11 cellular contexts compared by ENCODE assay signal in genomic region chr2:128236491-128237035, GRCh38.
DNase-seq lines count a peak whose midpoint lies in the region; ATAC-seq, FAIRE-seq and TF ChIP-seq lines count a peak whose summit lies in the region.
"Had no signal": no experiment of that assay in that cellular context is flagged by ENCODE, and none has a peak within 500 bp of the region (broad histone marks: within the 10 kb centered on the region; RNA-seq: fewer than 3 reads in every experiment).

No MANE protein-coding gene starts in this region.

- no peaks in the 10 kb centered on the region for H3K36me3 Mint-ChIP-seq in MCF 10A (ENCODE audit: insufficient read depth, unreplicated experiment)
- H3K36me3 Mint-ChIP-seq in activated T-helper 2 cell treated with anti-CD3 and anti-CD28 coated beads, Interferon-gamma antibody, Interleukin-2, Interleukin-4, amounts not matched to agents 10 μg/mL and 5 μg/mL and 100 μg/mL, durations not matched to agents 14 hours and 24 hours and 36 hours (ENCODE audit: low read depth), result no peaks in the 10 kb centered on the region

- no peaks in the 10 kb centered on the region for H3K9me3 Mint-ChIP-seq in MCF 10A (ENCODE audit: unreplicated experiment)
- no peaks in the 10 kb centered on the region for H3K9me3 Mint-ChIP-seq in activated T-helper 2 cell treated with anti-CD3 and anti-CD28 coated beads, Interferon-gamma antibody, Interleukin-2, Interleukin-4, amounts not matched to agents 10 μg/mL and 5 μg/mL and 100 μg/mL, durations not matched to agents 14 hours and 24 hours and 36 hours

- no peak for TF ChIP-seq POLR2A in breast epithelium (IDR thresholded peaks at IDR 0.05)
- TF ChIP-seq POLR2A in K562 (conservative IDR thresholded peaks at IDR 0.05), result no peak

- no peak for TF ChIP-seq CTCF in MCF 10A (IDR thresholded peaks at IDR 0.05; ENCODE audit: unreplicated experiment)
- TF ChIP-seq CTCF in breast epithelium (IDR thresholded peaks at IDR 0.05), result no peak
- no peak for TF ChIP-seq CTCF in K562 (IDR thresholded peaks at IDR 0.05 in 2 of 3, conservative IDR thresholded peaks at IDR 0.05 in 1 of 3; ENCODE audit: insufficient read depth in 2 of 3, low read depth in 1 of 3, low read length in 3 of 3)

- H3K27ac Mint-ChIP-seq in MCF 10A (ENCODE audit: low read depth, unreplicated experiment), result no peak overlapping the region
- no peak overlapping the region for H3K27ac Mint-ChIP-seq in activated T-helper 2 cell treated with anti-CD3 and anti-CD28 coated beads, Interferon-gamma antibody, Interleukin-2, Interleukin-4, amounts not matched to agents 10 μg/mL and 5 μg/mL and 100 μg/mL, durations not matched to agents 14 hours and 24 hours and 36 hours

- H3K4me3 Mint-ChIP-seq in MCF 10A (ENCODE audit: unreplicated experiment), result no peak overlapping the region
- H3K4me3 Mint-ChIP-seq in activated T-helper 2 cell treated with anti-CD3 and anti-CD28 coated beads, Interferon-gamma antibody, Interleukin-2, Interleukin-4, amounts not matched to agents 10 μg/mL and 5 μg/mL and 100 μg/mL, durations not matched to agents 14 hours and 24 hours and 36 hours (ENCODE audit: low read depth), result no peak overlapping the region

- POLR2A ChIA-PET in MCF 10A (lab: Yijun Ruan, JAX) (interaction anchor here (1.3 kb wide), 1 partner anchor 81 kb away, joined by 4 read pairs; no protein-coding TSS in a partner anchor), K562 (lab: Yijun Ruan, JAX) (no interaction called here)

- no TSS peak for BruUV-seq in MCF 10A (replicated peaks; lab: Mats Ljungman, UMichigan)
- no TSS peak for BruUV-seq in K562 (replicated peaks; lab: Mats Ljungman, UMichigan)

- no peak for TF ChIP-seq EP300 in K562 (IDR thresholded peaks at IDR 0.05; ENCODE audit: low read length)

- DNase-seq in MCF 10A (ENCODE audit: unreplicated experiment) (peak; percentile 35), breast epithelium (ENCODE audit: low spot score in 2 of 2) (no peak), K562 (ENCODE audit: extremely low read depth in 1 of 4, low spot score in 3 of 4) (no peak), kidney glomerular epithelial cell (lab: John Stamatoyannopoulos, UW) (peak; percentile 23), urothelium cell line (ENCODE audit: low spot score) (no peak), ureter (ENCODE audit: low spot score) (no peak)
- DNase-seq in activated T-helper 2 cell treated with anti-CD3 and anti-CD28 coated beads, Interferon-gamma antibody, Interleukin-2, Interleukin-4, amounts not matched to agents 10 μg/mL and 5 μg/mL and 100 μg/mL, durations not matched to agents 14 hours and 24 hours and 36 hours (ENCODE audit: low spot score), result no peak
- DNase-seq: activated gamma-delta T cell treated with Interleukin-2 at 50 U/mL for 16 hours had no signal

- no peaks in the 10 kb centered on the region for H3K79me2 ChIP-seq in K562 (ENCODE audit: control insufficient read depth, insufficient read depth, low read length)

- H3K4me3 ChIP-seq in breast epithelium, result no peak overlapping the region
- no peak overlapping the region for H3K4me3 ChIP-seq in K562

- TF ChIP-seq RAD21 in K562 (CRISPR knock-in tag; conservative IDR thresholded peaks at IDR 0.05 in 1 of 2, IDR thresholded peaks at IDR 0.05 in 1 of 2), result no peak

- H3K9me3 ChIP-seq in breast epithelium (no peaks in the 10 kb centered on the region), K562 (replicated peaks; ENCODE audit: control insufficient read depth, insufficient read depth, low read depth, low read length) (no peaks in the 10 kb centered on the region; the same call in 1 of the 2 replicates)

- no peak overlapping the region for H2AFZ ChIP-seq in K562 (ENCODE audit: low read depth, low read length)

- intact Hi-C loops in MCF 10A (cut with micrococcal nuclease), result no loop called here
- intact Hi-C loops in breast epithelium (cut with DNase I; ENCODE audit: low total_unique reads), result no loop called here
- intact Hi-C loops in K562 (cut with micrococcal nuclease), result no loop called here
- intact Hi-C loops in activated T-helper 2 cell treated with anti-CD3 and anti-CD28 coated beads, Interferon-gamma antibody, Interleukin-2, Interleukin-4, amounts not matched to agents 10 μg/mL and 5 μg/mL and 100 μg/mL, durations not matched to agents 14 hours and 24 hours and 36 hours (cut with micrococcal nuclease), result no loop called here

- H3K27me3 Mint-ChIP-seq in MCF 10A (ENCODE audit: insufficient read depth, unreplicated experiment), result no peaks in the 10 kb centered on the region
- peaks cover 5% of the 10 kb centered on the region for H3K27me3 Mint-ChIP-seq in activated T-helper 2 cell treated with anti-CD3 and anti-CD28 coated beads, Interferon-gamma antibody, Interleukin-2, Interleukin-4, amounts not matched to agents 10 μg/mL and 5 μg/mL and 100 μg/mL, durations not matched to agents 14 hours and 24 hours and 36 hours (ENCODE audit: low read depth)

- no peaks in the 10 kb centered on the region for H3K9me1 ChIP-seq in K562 (ENCODE audit: control insufficient read depth, insufficient read depth, low read length)

- H3K4me1 ChIP-seq in breast epithelium (no peaks in the 10 kb centered on the region), K562 (replicated peaks in 1 of 2; ENCODE audit: control insufficient read depth in 2 of 2, insufficient read depth in 2 of 2, low read length in 2 of 2) (peaks cover 0 to 17% of the 10 kb centered on the region in 2 experiments; a peak in 2 of 5 replicates)

- H3K27me3 ChIP-seq in breast epithelium (no peaks in the 10 kb centered on the region), K562 (ENCODE audit: control insufficient read depth in 2 of 2, insufficient read depth in 2 of 2, low read length in 2 of 2) (peaks cover 4 to 50% of the 10 kb centered on the region in 2 experiments; a peak in 3 of 5 replicates)

- no peaks in the 10 kb centered on the region for H4K20me1 ChIP-seq in K562 (replicated peaks; ENCODE audit: control insufficient read depth, insufficient read depth, low read length)

- in situ Hi-C loops in K562 (cut with MboI), result loop anchor here (10.0 kb wide), 1 partner anchor 172 kb away; no protein-coding TSS in a partner anchor

- CTCF ChIA-PET in MCF 10A (lab: Yijun Ruan, JAX), result interaction anchor here (0.7 to 1.8 kb wide), 3 partner anchors 8 to 81 kb away, joined by 3 to 6 read pairs (median 3); no protein-coding TSS in a partner anchor
- CTCF ChIA-PET in K562 (lab: Yijun Ruan, JAX; ENCODE audit: low intra/inter-chr PET ratio), result no interaction called here

- WGBS in K562 (ENCODE audit: insufficient coverage, low coverage, missing lambda C conversion rate), result 15% methylated on average over 8 of the region's 8 CpGs

- H3K9ac ChIP-seq in K562 (ENCODE audit: insufficient read depth in 1 of 2, low read depth in 2 of 2, low read length in 2 of 2), result peak overlapping the region in 1 of 2 experiments; percentile 61; a peak in 1 of 4 replicates

- peaks cover 8% of the 10 kb centered on the region for H3K4me1 Mint-ChIP-seq in MCF 10A (ENCODE audit: insufficient read depth, unreplicated experiment)
- peaks cover 3% of the 10 kb centered on the region for H3K4me1 Mint-ChIP-seq in activated T-helper 2 cell treated with anti-CD3 and anti-CD28 coated beads, Interferon-gamma antibody, Interleukin-2, Interleukin-4, amounts not matched to agents 10 μg/mL and 5 μg/mL and 100 μg/mL, durations not matched to agents 14 hours and 24 hours and 36 hours (ENCODE audit: low read depth)

- no peak for FAIRE-seq in K562 (lab: Jason Lieb, UNC)
- no peak for FAIRE-seq in urothelium cell line (lab: Jason Lieb, UNC)
- FAIRE-seq: A204.1, GM18507 had no signal

- no peak overlapping the region for H3K27ac ChIP-seq in breast epithelium
- H3K27ac ChIP-seq in K562 (ENCODE audit: extremely low read depth, low read depth, low read length), result no peak overlapping the region
- H3K27ac ChIP-seq in temporal lobe (ENCODE audit: low read depth, low read length), result peak overlapping the region; percentile 13

- no peak for ATAC-seq in K562

- H3K4me2 ChIP-seq in K562 (ENCODE audit: insufficient read depth, low read length), result no peak overlapping the region

- no peaks in the 10 kb centered on the region for H3K36me3 ChIP-seq in breast epithelium
- H3K36me3 ChIP-seq in K562 (ENCODE audit: control insufficient read depth, insufficient read depth, low read length), result no peaks in the 10 kb centered on the region

TF ChIP-seq in K562, 482 proteins besides CTCF, POLR2A, EP300 and RAD21:
- TF ChIP-seq ZSCAN29 (IDR thresholded peaks at IDR 0.05) (no peak), ZNF316 (IDR thresholded peaks at IDR 0.05) (peak; percentile 51)

Comparison
In these comparisons a context has a peak if more than half of its experiments do, and no peak if none do; other contexts are left out.
1. DNase-seq: peak in MCF 10A (single experiment) and kidney glomerular epithelial cell (single experiment); none in breast epithelium (0 of 2), K562 (0 of 4), activated T-helper 2 cell treated with anti-CD3 and anti-CD28 coated beads, Interferon-gamma antibody, Interleukin-2, Interleukin-4, amounts not matched to agents 10 μg/mL and 5 μg/mL and 100 μg/mL, durations not matched to agents 14 hours and 24 hours and 36 hours (single experiment), urothelium cell line (single experiment) and ureter (single experiment).